In genomic region chr14:95233702-95234241, GRCh38 we compare ENCODE assay signal across 8 cellular contexts.
DNase-seq lines count a peak whose midpoint lies in the region; ATAC-seq and TF ChIP-seq lines count a peak whose summit lies in the region.
"Had no signal": no experiment of that assay in that cellular context is flagged by ENCODE, and none has a peak within 500 bp of the region (broad histone marks: within the 10 kb centered on the region; RNA-seq: fewer than 3 reads in every experiment).

No MANE protein-coding gene starts in this region.

- H3K27ac ChIP-seq in duodenal mucosa (ENCODE audit: low read depth, low read length), result peak overlapping the region; percentile 43
- H3K27ac ChIP-seq in transverse colon, result peak overlapping the region; percentile 54 to 81 (median 74)
- no peak overlapping the region for H3K27ac ChIP-seq in CD8-positive, alpha-beta memory T cell (ENCODE audit: low read depth, low read length)

- H3K9ac ChIP-seq in duodenal mucosa (ENCODE audit: low read depth in 1 of 2, low read length in 2 of 2), result no peak overlapping the region

- H3K36me3 Mint-ChIP-seq in CD8-positive, alpha-beta memory T cell, result no peaks in the 10 kb centered on the region

- POLR2A ChIA-PET in CD8-positive, alpha-beta memory T cell (lab: Charles Lee), result no interaction called here

- H3K27me3 ChIP-seq in duodenal mucosa (ENCODE audit: control insufficient read depth in 1 of 2, insufficient read depth in 2 of 2, low read length in 2 of 2), result no peaks in the 10 kb centered on the region
- H3K27me3 ChIP-seq in transverse colon, result no peaks in the 10 kb centered on the region
- no peaks in the 10 kb centered on the region for H3K27me3 ChIP-seq in CD8-positive, alpha-beta memory T cell (ENCODE audit: insufficient read depth, low read length, poor library complexity, severe bottlenecking)

- H3K27me3 Mint-ChIP-seq in CD8-positive, alpha-beta memory T cell, result peaks cover 1 to 12% of the 10 kb centered on the region in 2 donors

- no peaks in the 10 kb centered on the region for H3K9me3 ChIP-seq in duodenal mucosa (ENCODE audit: control insufficient read depth in 1 of 2, low read length in 2 of 2)
- H3K9me3 ChIP-seq in transverse colon, result no peaks in the 10 kb centered on the region
- H3K9me3 ChIP-seq in CD8-positive, alpha-beta memory T cell (ENCODE audit: low read length), result no peaks in the 10 kb centered on the region

- DNase-seq in transverse colon (peak; percentile 61), DMS114 treated with DMSO at 0.1 percent for 48 hours (lab: John Stamatoyannopoulos, UW; ENCODE audit: unreplicated experiment) (no peak)
- no peak for DNase-seq in stimulated activated CD4-positive, alpha-beta T cell treated with anti-CD3 and anti-CD28 coated beads, Interleukin-1b, Interleukin-23, amount 100 ng/mL, for 48 hours
- DNase-seq in CD8-positive, alpha-beta memory T cell, result no peak

- peaks cover 13 to 24% of the 10 kb centered on the region in 2 donors for H3K4me1 ChIP-seq in duodenal mucosa (ENCODE audit: control insufficient read depth in 1 of 2, insufficient read depth in 2 of 2, low read length in 2 of 2)
- H3K4me1 ChIP-seq in transverse colon, result peaks cover 18 to 63% (median 45%) of the 10 kb centered on the region in 4 donors
- H3K4me1 ChIP-seq in CD8-positive, alpha-beta memory T cell (ENCODE audit: insufficient read depth, low read length), result no peaks in the 10 kb centered on the region

- H3K36me3 ChIP-seq in duodenal mucosa (ENCODE audit: control insufficient read depth in 1 of 2, insufficient read depth in 2 of 2, low read length in 2 of 2), result no peaks in the 10 kb centered on the region
- no peaks in the 10 kb centered on the region for H3K36me3 ChIP-seq in transverse colon
- no peaks in the 10 kb centered on the region for H3K36me3 ChIP-seq in CD8-positive, alpha-beta memory T cell (ENCODE audit: insufficient read depth, low read length)

- in situ Hi-C loops in transverse colon (cut with MboI; ENCODE audit: low pct_ligation_motif_present in 1 of 4, low pct_unique_long_range_greater_than_20kb in 1 of 4, low sequenced_read_pairs in 3 of 4), result no loop called here

- no peak for TF ChIP-seq EP300 in transverse colon (IDR thresholded peaks at IDR 0.05; ENCODE audit: low read depth)

- H3K4me3 ChIP-seq in duodenal mucosa (ENCODE audit: low read depth in 1 of 2, low read length in 2 of 2) (no peak overlapping the region), transverse colon (no peak overlapping the region)
- H3K4me3 ChIP-seq in CD8-positive, alpha-beta memory T cell (ENCODE audit: low read length), result no peak overlapping the region

- peak; percentile 99 for ATAC-seq in GM19351 (IDR thresholded peaks at IDR 0.05; ENCODE audit: unreplicated experiment)
- ATAC-seq in HG03064 (IDR thresholded peaks at IDR 0.05; ENCODE audit: low read depth, unreplicated experiment), result peak; percentile 88

- TF ChIP-seq CTCF in transverse colon (IDR thresholded peaks at IDR 0.05), result no peak

- CTCF ChIA-PET in CD8-positive, alpha-beta memory T cell (lab: Charles Lee), result no interaction called here

- H3K9me3 Mint-ChIP-seq in CD8-positive, alpha-beta memory T cell, result no peaks in the 10 kb centered on the region
- H3K9me3 Mint-ChIP-seq: neural crest cell had no signal

- no peaks in the 10 kb centered on the region for H3K4me1 Mint-ChIP-seq in CD8-positive, alpha-beta memory T cell

- no peak overlapping the region for H3K4me3 Mint-ChIP-seq in CD8-positive, alpha-beta memory T cell
- H3K4me3 Mint-ChIP-seq: neural crest cell had no signal

- 67 to 75% methylated on average over 1 to 9 of the region's 9 CpGs for WGBS in transverse colon (ENCODE audit: low coverage in 1 of 2), 2 donors

- intact Hi-C loops in transverse colon (cut with DNase I; ENCODE audit: low total_unique reads), result no loop called here

- H3K27ac Mint-ChIP-seq in CD8-positive, alpha-beta memory T cell, result no peak overlapping the region

- no peak for TF ChIP-seq POLR2A in transverse colon (IDR thresholded peaks at IDR 0.05)
